ENCODE assay signal across 25 cellular contexts in genomic region chr14:93048843-93049242, GRCh38.
A peak's percentile ranks its signal among the peaks of the same experiment; 100 is the strongest.
DNase-seq lines count a peak whose midpoint lies in the region; ATAC-seq and TF ChIP-seq lines count a peak whose summit lies in the region.
"Had no signal": no experiment of that assay in that cellular context is flagged by ENCODE, and none has a peak within 500 bp of the region (broad histone marks: within the 10 kb centered on the region; RNA-seq: fewer than 3 reads in every experiment).

No MANE protein-coding gene starts in this region.

- H3K4me3 ChIP-seq in hepatocyte, result no peak overlapping the region
- H3K4me3 ChIP-seq: breast epithelium, HAP-1, SJCRH30, spleen, upper lobe of right lung had no signal

- H3K9me3 ChIP-seq in hepatocyte (ENCODE audit: low read depth), result no peaks in the 10 kb centered on the region
- H3K9me3 ChIP-seq: breast epithelium, HAP-1, SJCRH30, spleen, upper lobe of right lung had no signal

- H3K4me1 Mint-ChIP-seq in activated T-cell treated with anti-CD3 and anti-CD28 coated beads, Interleukin-2, amount 50 U/mL, for 24 hours (ENCODE audit: low read depth), result peaks cover 28% of the 10 kb centered on the region
- H3K4me1 Mint-ChIP-seq in activated T-cell treated with anti-CD3 and anti-CD28 coated beads, Interleukin-2, amount 50 U/mL, for 4 hours (ENCODE audit: low read depth), result peaks cover 15% of the 10 kb centered on the region
- H3K4me1 Mint-ChIP-seq in WTC11, result peaks cover 89% of the 10 kb centered on the region
- H3K4me1 Mint-ChIP-seq in stimulated activated naive B cell treated with anti-CD40 and anti-IgM and Interleukin-4, amounts not matched to agents 10 μg/mL and 1 μg/mL and 100 μg/mL, for 72 hours, result peaks cover 26 to 36% of the 10 kb centered on the region in 2 donors

- H3K27ac ChIP-seq in hepatocyte, result peak overlapping the region; percentile 99
- H3K27ac ChIP-seq: breast epithelium, SJCRH30, upper lobe of right lung had no signal

- no peak overlapping the region for H3K4me3 Mint-ChIP-seq in activated T-cell treated with anti-CD3 and anti-CD28 coated beads, Interleukin-2, amount 50 U/mL, for 24 hours
- no peak overlapping the region for H3K4me3 Mint-ChIP-seq in activated T-cell treated with anti-CD3 and anti-CD28 coated beads, Interleukin-2, amount 50 U/mL, for 4 hours
- no peak overlapping the region for H3K4me3 Mint-ChIP-seq in WTC11
- H3K4me3 Mint-ChIP-seq in stimulated activated naive B cell treated with anti-CD40 and anti-IgM and Interleukin-4, amounts not matched to agents 10 μg/mL and 1 μg/mL and 100 μg/mL, for 72 hours, result no peak overlapping the region
- H3K4me3 Mint-ChIP-seq: IgD-negative memory B cell; immature natural killer cell; stimulated activated naive CD8-positive, alpha-beta T cell treated with anti-CD3 and anti-CD28 coated beads, Interleukin-15, amount 100 ng/mL, for 72 hours had no signal

- H3K36me3 ChIP-seq in hepatocyte (replicated peaks; ENCODE audit: insufficient read depth, low read depth), result no peaks in the 10 kb centered on the region
- H3K36me3 ChIP-seq: breast epithelium, HAP-1, upper lobe of right lung had no signal

- CTCF ChIA-PET in WTC11 (lab: Charles Lee), result no interaction called here

- H3K9me3 Mint-ChIP-seq in activated T-cell treated with anti-CD3 and anti-CD28 coated beads, Interleukin-2, amount 50 U/mL, for 24 hours, result no peaks in the 10 kb centered on the region
- H3K9me3 Mint-ChIP-seq in activated T-cell treated with anti-CD3 and anti-CD28 coated beads, Interleukin-2, amount 50 U/mL, for 4 hours, result no peaks in the 10 kb centered on the region
- no peaks in the 10 kb centered on the region for H3K9me3 Mint-ChIP-seq in WTC11
- no peaks in the 10 kb centered on the region for H3K9me3 Mint-ChIP-seq in stimulated activated naive B cell treated with anti-CD40 and anti-IgM and Interleukin-4, amounts not matched to agents 10 μg/mL and 1 μg/mL and 100 μg/mL, for 72 hours
- H3K9me3 Mint-ChIP-seq: IgD-negative memory B cell; immature natural killer cell; stimulated activated naive CD8-positive, alpha-beta T cell treated with anti-CD3 and anti-CD28 coated beads, Interleukin-15, amount 100 ng/mL, for 72 hours had no signal

- H3K79me2 ChIP-seq in hepatocyte, result peaks cover 21% of the 10 kb centered on the region

- no peaks in the 10 kb centered on the region for H3K9me2 ChIP-seq in hepatocyte (replicated peaks; ENCODE audit: insufficient read depth)

- no peak for DNase-seq in activated T-cell treated with anti-CD3 and anti-CD28 coated beads, Interleukin-2, amount 50 U/mL, for 24 hours
- DNase-seq in activated T-cell treated with anti-CD3 and anti-CD28 coated beads, Interleukin-2, amount 50 U/mL, for 4 hours, result no peak
- DNase-seq in WTC11 (ENCODE audit: low spot score), result no peak
- no peak for DNase-seq in hepatocyte (ENCODE audit: low spot score)
- DNase-seq in stimulated activated naive B cell treated with anti-CD40 and anti-IgM and Interleukin-4, amounts not matched to agents 10 μg/mL and 1 μg/mL and 100 μg/mL, for 72 hours, result no peak
- DNase-seq in cerebellum (ENCODE audit: low spot score), result no peak
- no peak for DNase-seq in cerebellar cortex (ENCODE audit: low spot score)
- DNase-seq: activated CD4-positive, alpha-beta T cell treated with anti-CD3 and anti-CD28 coated beads for 4 hours; activated effector memory CD4-positive, alpha-beta T cell treated with Interleukin-2 at 50 U/mL for 16 hours; amniotic stem cell; Calu3; immature natural killer cell; left ventricle myocardium superior; NCI-H446 treated with DMSO at 0.1 percent for 48 hours; OCI-M1; SJCRH30; spleen; stimulated activated CD4-positive, alpha-beta T cell treated with anti-CD3 and anti-CD28 coated beads, Interleukin-4, amount 100 ng/mL, for 24 hours; stimulated activated naive CD8-positive, alpha-beta T cell treated with anti-CD3 and anti-CD28 coated beads, Interleukin-15, amount 100 ng/mL, for 72 hours; T-helper 1 cell; upper lobe of right lung had no signal

- no peak for TF ChIP-seq CTCF in WTC11 (IDR thresholded peaks at IDR 0.05)
- TF ChIP-seq CTCF in hepatocyte (IDR thresholded peaks at IDR 0.05; ENCODE audit: poor library complexity), result no peak

- H3K27me3 ChIP-seq in hepatocyte, result no peaks in the 10 kb centered on the region
- H3K27me3 ChIP-seq: breast epithelium, SJCRH30, spleen, upper lobe of right lung had no signal

- ATAC-seq in activated T-cell treated with anti-CD3 and anti-CD28 coated beads, Interleukin-2, amount 50 U/mL, for 4 hours, result no peak
- ATAC-seq in WTC11 (no peak), HG03571 (IDR thresholded peaks at IDR 0.05; ENCODE audit: unreplicated experiment) (no peak)
- no peak for ATAC-seq in stimulated activated naive B cell treated with anti-CD40 and anti-IgM and Interleukin-4, amounts not matched to agents 10 μg/mL and 1 μg/mL and 100 μg/mL, for 72 hours (replicated peaks)
- ATAC-seq: left ventricle myocardium superior; stimulated activated naive CD8-positive, alpha-beta T cell treated with anti-CD3 and anti-CD28 coated beads, Interleukin-15, amount 100 ng/mL, for 72 hours had no signal

- no peaks in the 10 kb centered on the region for H4K20me1 ChIP-seq in hepatocyte (ENCODE audit: insufficient read depth, poor library complexity, severe bottlenecking)

- peaks cover 80% of the 10 kb centered on the region for H3K4me1 ChIP-seq in hepatocyte (ENCODE audit: insufficient read depth)

- H3K36me3 Mint-ChIP-seq in activated T-cell treated with anti-CD3 and anti-CD28 coated beads, Interleukin-2, amount 50 U/mL, for 24 hours (ENCODE audit: low read depth), result peaks cover 30% of the 10 kb centered on the region
- peaks cover 4% of the 10 kb centered on the region for H3K36me3 Mint-ChIP-seq in activated T-cell treated with anti-CD3 and anti-CD28 coated beads, Interleukin-2, amount 50 U/mL, for 4 hours (ENCODE audit: insufficient read depth)
- H3K36me3 Mint-ChIP-seq in WTC11, result peaks cover 12% of the 10 kb centered on the region; the same call in 1 of the 2 replicates
- H3K36me3 Mint-ChIP-seq in stimulated activated naive B cell treated with anti-CD40 and anti-IgM and Interleukin-4, amounts not matched to agents 10 μg/mL and 1 μg/mL and 100 μg/mL, for 72 hours, result peaks cover 18 to 25% of the 10 kb centered on the region in 2 donors
- H3K36me3 Mint-ChIP-seq: IgD-negative memory B cell had no signal

- no peak overlapping the region for H2AFZ ChIP-seq in hepatocyte

- no peaks in the 10 kb centered on the region for H3K27me3 Mint-ChIP-seq in activated T-cell treated with anti-CD3 and anti-CD28 coated beads, Interleukin-2, amount 50 U/mL, for 24 hours
- no peaks in the 10 kb centered on the region for H3K27me3 Mint-ChIP-seq in activated T-cell treated with anti-CD3 and anti-CD28 coated beads, Interleukin-2, amount 50 U/mL, for 4 hours (ENCODE audit: low read depth)
- H3K27me3 Mint-ChIP-seq in WTC11 (ENCODE audit: low read depth), result no peaks in the 10 kb centered on the region
- no peaks in the 10 kb centered on the region for H3K27me3 Mint-ChIP-seq in stimulated activated naive B cell treated with anti-CD40 and anti-IgM and Interleukin-4, amounts not matched to agents 10 μg/mL and 1 μg/mL and 100 μg/mL, for 72 hours
- H3K27me3 Mint-ChIP-seq: IgD-negative memory B cell; stimulated activated naive CD8-positive, alpha-beta T cell treated with anti-CD3 and anti-CD28 coated beads, Interleukin-15, amount 100 ng/mL, for 72 hours had no signal

- no peak overlapping the region for H3K4me2 ChIP-seq in hepatocyte

- peak overlapping the region; percentile 56 for H3K27ac Mint-ChIP-seq in activated T-cell treated with anti-CD3 and anti-CD28 coated beads, Interleukin-2, amount 50 U/mL, for 24 hours
- peak overlapping the region; percentile 62; the same call in 1 of the 2 replicates for H3K27ac Mint-ChIP-seq in WTC11
- peak overlapping the region; percentile 63 for H3K27ac Mint-ChIP-seq in stimulated activated naive B cell treated with anti-CD40 and anti-IgM and Interleukin-4, amounts not matched to agents 10 μg/mL and 1 μg/mL and 100 μg/mL, for 72 hours
- H3K27ac Mint-ChIP-seq: immature natural killer cell had no signal

- whole genome bisulfite sequencing in hepatocyte (ENCODE audit: low lambda C conversion rate, missing lambda C conversion rate), result 97% methylated on average over 2 of the region's 2 CpGs

- POLR2A ChIA-PET in WTC11 (lab: Charles Lee), result no interaction called here

TF ChIP-seq in WTC11, 78 proteins besides CTCF, POLR2A, EP300 and RAD21 (continues in another document):
- TF ChIP-seq E2F5 (CRISPR knock-in tag; IDR thresholded peaks at IDR 0.05) (no peak), IRF1 (CRISPR knock-in tag; IDR thresholded peaks at IDR 0.05) (no peak), GRHL2 (CRISPR knock-in tag; IDR thresholded peaks at IDR 0.05; ENCODE audit: insufficient replicate concordance, severe bottlenecking) (no peak), TEAD1 (CRISPR knock-in tag; IDR thresholded peaks at IDR 0.05) (no peak), ZMAT4 (CRISPR knock-in tag; IDR thresholded peaks at IDR 0.05) (no peak)
